ENCODE assay signal across 18 cellular contexts in genomic region chr5:111667128-111667756, GRCh38.
"Had no signal": no experiment of that assay in that cellular context is flagged by ENCODE, and none has a peak within 500 bp of the region (broad histone marks: within the 10 kb centered on the region; RNA-seq: fewer than 3 reads in every experiment).

No MANE protein-coding gene starts in this region.

- H3K9me3 ChIP-seq: gastrocnemius medialis, heart left ventricle, prostate gland, stomach, testis, upper lobe of left lung had no signal

- H3K36me3 ChIP-seq: gastrocnemius medialis, heart left ventricle, prostate gland, stomach, upper lobe of left lung had no signal

- H3K27ac ChIP-seq: epithelial cell of prostate, gastrocnemius medialis, heart left ventricle, prostate gland, skin epidermis, stomach, testis, upper lobe of left lung had no signal

- ATAC-seq: effector memory CD8-positive, alpha-beta T cell; gastrocnemius medialis; heart left ventricle; right cardiac atrium had no signal

- DNase-seq: activated CD4-positive, alpha-beta T cell treated with anti-CD3 and anti-CD28 coated beads, Interleukin-2, amount 50 U/mL, for 48 hours; dermis blood vessel endothelial cell; effector memory CD8-positive, alpha-beta T cell; gastrocnemius medialis; heart left ventricle; occipital lobe; right cardiac atrium; stimulated activated CD4-positive, alpha-beta T cell treated with anti-CD3 and anti-CD28 coated beads, Interleukin-15, amount 100 ng/mL, for 24 hours; stimulated activated CD4-positive, alpha-beta T cell treated with anti-CD3 and anti-CD28 coated beads, Interleukin-4, amount 100 ng/mL, for 24 hours; stimulated activated CD8-positive, alpha-beta memory T cell treated with anti-CD3 and anti-CD28 coated beads, Interleukin-4, amount 100 ng/mL, for 48 hours; stomach; testis; upper lobe of left lung had no signal

- H3K9me3 Mint-ChIP-seq: effector memory CD8-positive, alpha-beta T cell; nephron; T-helper 2 cell treated with Interferon-gamma antibody and Interleukin-4, amounts not matched to agents 5 μg/mL and 100 μg/mL, for 36 hours had no signal

- H3K4me1 ChIP-seq: gastrocnemius medialis, heart left ventricle, prostate gland, testis, upper lobe of left lung had no signal

- H3K4me3 ChIP-seq: gastrocnemius medialis, heart left ventricle, prostate gland, skin epidermis, stomach, upper lobe of left lung had no signal

- H3K27ac Mint-ChIP-seq: effector memory CD8-positive, alpha-beta T cell; nephron; T-helper 2 cell treated with Interferon-gamma antibody and Interleukin-4, amounts not matched to agents 5 μg/mL and 100 μg/mL, for 36 hours had no signal

- H3K27me3 ChIP-seq: gastrocnemius medialis, heart left ventricle, stomach, testis, upper lobe of left lung had no signal
